In genomic region chr2:48417843-48418838, GRCh38 we compare ENCODE assay signal across 27 cellular contexts. TPM values are rescaled to one million over a fixed set of nuclear protein-coding genes. Genes with fewer than 3 reads are reported as not detected.
DNase-seq lines count a peak whose midpoint lies in the region; ATAC-seq lines count a peak whose summit lies in the region.
"Had no signal": no experiment of that assay in that cellular context is flagged by ENCODE, and none has a peak within 500 bp of the region (broad histone marks: within the 10 kb centered on the region; RNA-seq: fewer than 3 reads in every experiment).

No MANE protein-coding gene starts in this region.

- H3K4me2 ChIP-seq in mesenchymal stem cell (ENCODE audit: low read length, poor library complexity, severe bottlenecking): no peak overlapping the region

- no peaks in the 10 kb centered on the region for H3K79me1 ChIP-seq in mesenchymal stem cell (replicated peaks; ENCODE audit: low read length, poor library complexity, severe bottlenecking)

- peak overlapping the region; percentile 19 for H3K27ac Mint-ChIP-seq in stimulated activated naive CD8-positive, alpha-beta T cell treated with anti-CD3 and anti-CD28 coated beads, Interleukin-15, Interleukin-2, amounts not matched to agents 100 ng/mL and 50 ng/mL, for 24 hours
- peak overlapping the region; percentile 0 for H3K27ac Mint-ChIP-seq in activated naive CD8-positive, alpha-beta T cell treated with anti-CD3 and anti-CD28 coated beads, Interleukin-2, amount 50 U/mL, for 24 hours
- no peak overlapping the region for H3K27ac Mint-ChIP-seq in activated CD4-positive, alpha-beta memory T cell treated with anti-CD3 and anti-CD28 coated beads, Interleukin-2, amount 10 ng/mL, durations not matched to agents 7 days and 5 days
- H3K27ac Mint-ChIP-seq: activated B cell treated with CpG ODN at 0.5 μM for 24 hours had no signal

- no peak overlapping the region for H3K4ac ChIP-seq in mesenchymal stem cell (ENCODE audit: low read depth in 1 of 2, low read length in 2 of 2)

- no peak overlapping the region for H2BK15ac ChIP-seq in mesenchymal stem cell (ENCODE audit: low read depth, poor library complexity, severe bottlenecking)

- H2BK12ac ChIP-seq in mesenchymal stem cell (ENCODE audit: low read length in 2 of 2): no peak overlapping the region

- WGBS in mesenchymal stem cell: 94% methylated on average over 2 of the region's 2 CpGs

- no peak overlapping the region for H3K14ac ChIP-seq in mesenchymal stem cell (ENCODE audit: low read length in 2 of 2)

- no peaks in the 10 kb centered on the region for H3K27me3 ChIP-seq in mesenchymal stem cell (ENCODE audit: control insufficient read depth in 1 of 2, insufficient read depth in 1 of 2, low read length in 2 of 2)
- H3K27me3 ChIP-seq: BE2C, esophagus squamous epithelium, tibial artery had no signal

- H3K18ac ChIP-seq in mesenchymal stem cell (ENCODE audit: low read depth in 1 of 2, low read length in 2 of 2): peak overlapping the region in 1 of 2 experiments; percentile 18

- H3K4me1 Mint-ChIP-seq in stimulated activated naive CD8-positive, alpha-beta T cell treated with anti-CD3 and anti-CD28 coated beads, Interleukin-15, Interleukin-2, amounts not matched to agents 100 ng/mL and 50 ng/mL, for 24 hours (ENCODE audit: low read depth): peaks cover 41% of the 10 kb centered on the region
- peaks cover 35% of the 10 kb centered on the region for H3K4me1 Mint-ChIP-seq in activated naive CD8-positive, alpha-beta T cell treated with anti-CD3 and anti-CD28 coated beads, Interleukin-2, amount 50 U/mL, for 24 hours
- peaks cover 40% of the 10 kb centered on the region for H3K4me1 Mint-ChIP-seq in activated CD4-positive, alpha-beta memory T cell treated with anti-CD3 and anti-CD28 coated beads, Interleukin-2, amount 10 ng/mL, durations not matched to agents 7 days and 5 days

- no peaks in the 10 kb centered on the region for H3K9me3 Mint-ChIP-seq in stimulated activated naive CD8-positive, alpha-beta T cell treated with anti-CD3 and anti-CD28 coated beads, Interleukin-15, Interleukin-2, amounts not matched to agents 100 ng/mL and 50 ng/mL, for 24 hours
- peaks cover 4% of the 10 kb centered on the region for H3K9me3 Mint-ChIP-seq in activated naive CD8-positive, alpha-beta T cell treated with anti-CD3 and anti-CD28 coated beads, Interleukin-2, amount 50 U/mL, for 24 hours
- no peaks in the 10 kb centered on the region for H3K9me3 Mint-ChIP-seq in activated CD4-positive, alpha-beta memory T cell treated with anti-CD3 and anti-CD28 coated beads, Interleukin-2, amount 10 ng/mL, durations not matched to agents 7 days and 5 days
- H3K9me3 Mint-ChIP-seq: activated B cell treated with CpG ODN at 0.5 μM for 24 hours had no signal

- no peak overlapping the region for H2AK5ac ChIP-seq in mesenchymal stem cell (ENCODE audit: low read length, severe bottlenecking)

- DNase-seq in stimulated activated naive CD8-positive, alpha-beta T cell treated with anti-CD3 and anti-CD28 coated beads, Interleukin-15, Interleukin-2, amounts not matched to agents 100 U/mL and 50 U/mL, for 24 hours: no peak
- DNase-seq in activated naive CD8-positive, alpha-beta T cell treated with anti-CD3 and anti-CD28 coated beads, Interleukin-2, amount 50 U/mL, for 24 hours: no peak
- DNase-seq in mesenchymal stem cell (no peak), NCI-H345 (lab: John Stamatoyannopoulos, UW) (no peak)
- DNase-seq in activated CD4-positive, alpha-beta memory T cell treated with anti-CD3 and anti-CD28 coated beads, Interleukin-2, amount 10 ng/mL, durations not matched to agents 7 days and 5 days: no peak
- DNase-seq: activated B cell treated with CpG ODN at 0.5 μM for 24 hours; activated CD4-positive, alpha-beta T cell treated with anti-CD3 and anti-CD28 coated beads, Interleukin-2, amount 50 U/mL, for 48 hours; activated effector memory CD4-positive, alpha-beta T cell treated with anti-CD3 and anti-CD28 coated beads, Interleukin-2, amount 50 U/mL, for 16 hours; activated T-cell treated with anti-CD3 and anti-CD28 coated beads for 4 hours; amniotic stem cell; BE2C; Caco-2; cortex of kidney; DMS79 treated with DMSO at 0.1 percent for 48 hours; esophagus squamous epithelium; foreskin melanocyte; KG1; kidney glomerular epithelial cell; NCI-H1417 treated with DMSO at 0.1 percent for 48 hours; NCI-H2081 treated with DMSO at 0.1 percent for 48 hours; NCI-H748 treated with DMSO at 0.1 percent for 48 hours; SIG-M5; stimulated activated naive CD8-positive, alpha-beta T cell treated with anti-CD3 and anti-CD28 coated beads, Interleukin-15, amount 100 ng/mL, for 72 hours; tibial artery had no signal

- H3K4me3 Mint-ChIP-seq in stimulated activated naive CD8-positive, alpha-beta T cell treated with anti-CD3 and anti-CD28 coated beads, Interleukin-15, Interleukin-2, amounts not matched to agents 100 ng/mL and 50 ng/mL, for 24 hours: no peak overlapping the region
- no peak overlapping the region for H3K4me3 Mint-ChIP-seq in activated naive CD8-positive, alpha-beta T cell treated with anti-CD3 and anti-CD28 coated beads, Interleukin-2, amount 50 U/mL, for 24 hours
- H3K4me3 Mint-ChIP-seq in activated CD4-positive, alpha-beta memory T cell treated with anti-CD3 and anti-CD28 coated beads, Interleukin-2, amount 10 ng/mL, durations not matched to agents 7 days and 5 days: no peak overlapping the region
- H3K4me3 Mint-ChIP-seq: activated B cell treated with CpG ODN at 0.5 μM for 24 hours; stimulated activated naive CD8-positive, alpha-beta T cell treated with anti-CD3 and anti-CD28 coated beads, Interleukin-15, amount 100 ng/mL, for 72 hours had no signal

- no peak overlapping the region for H2AFZ ChIP-seq in mesenchymal stem cell (ENCODE audit: low read depth, low read length)

- H2BK120ac ChIP-seq in mesenchymal stem cell (ENCODE audit: low read depth, low read length): no peak overlapping the region

- peaks cover 3% of the 10 kb centered on the region for H3K27me3 Mint-ChIP-seq in stimulated activated naive CD8-positive, alpha-beta T cell treated with anti-CD3 and anti-CD28 coated beads, Interleukin-15, Interleukin-2, amounts not matched to agents 100 ng/mL and 50 ng/mL, for 24 hours
- H3K27me3 Mint-ChIP-seq in activated naive CD8-positive, alpha-beta T cell treated with anti-CD3 and anti-CD28 coated beads, Interleukin-2, amount 50 U/mL, for 24 hours: peaks cover 6% of the 10 kb centered on the region
- peaks cover 4% of the 10 kb centered on the region for H3K27me3 Mint-ChIP-seq in activated CD4-positive, alpha-beta memory T cell treated with anti-CD3 and anti-CD28 coated beads, Interleukin-2, amount 10 ng/mL, durations not matched to agents 7 days and 5 days
- H3K27me3 Mint-ChIP-seq: stimulated activated naive CD8-positive, alpha-beta T cell treated with anti-CD3 and anti-CD28 coated beads, Interleukin-15, amount 100 ng/mL, for 72 hours had no signal

- no peak for ATAC-seq in stimulated activated naive CD8-positive, alpha-beta T cell treated with anti-CD3 and anti-CD28 coated beads, Interleukin-15, Interleukin-2, amounts not matched to agents 100 U/mL and 50 U/mL, for 24 hours
- no peak for ATAC-seq in activated naive CD8-positive, alpha-beta T cell treated with anti-CD3 and anti-CD28 coated beads, Interleukin-2, amount 50 U/mL, for 24 hours
- ATAC-seq in GM18520 (IDR thresholded peaks at IDR 0.05; ENCODE audit: unreplicated experiment): no peak
- ATAC-seq: HCT116; stimulated activated naive CD8-positive, alpha-beta T cell treated with anti-CD3 and anti-CD28 coated beads, Interleukin-15, amount 100 ng/mL, for 72 hours had no signal

- H3K36me3 Mint-ChIP-seq in stimulated activated naive CD8-positive, alpha-beta T cell treated with anti-CD3 and anti-CD28 coated beads, Interleukin-15, Interleukin-2, amounts not matched to agents 100 ng/mL and 50 ng/mL, for 24 hours (ENCODE audit: low read depth): no peaks in the 10 kb centered on the region
- H3K36me3 Mint-ChIP-seq in activated naive CD8-positive, alpha-beta T cell treated with anti-CD3 and anti-CD28 coated beads, Interleukin-2, amount 50 U/mL, for 24 hours (ENCODE audit: low read depth): no peaks in the 10 kb centered on the region
- no peaks in the 10 kb centered on the region for H3K36me3 Mint-ChIP-seq in activated CD4-positive, alpha-beta memory T cell treated with anti-CD3 and anti-CD28 coated beads, Interleukin-2, amount 10 ng/mL, durations not matched to agents 7 days and 5 days (ENCODE audit: low read depth)

- peak overlapping the region; percentile 24 for H4K8ac ChIP-seq in mesenchymal stem cell (ENCODE audit: low read length)

- H2BK5ac ChIP-seq in mesenchymal stem cell (ENCODE audit: low read depth, low read length, poor library complexity, severe bottlenecking): no peak overlapping the region

- POLR2A ChIA-PET in activated CD4-positive, alpha-beta memory T cell treated with anti-CD3 and anti-CD28 coated beads, Interleukin-2, amount 10 ng/mL, durations not matched to agents 7 days and 5 days (lab: Charles Lee): interaction anchor here (1.3 kb wide), 1 partner anchor 511 kb away, joined by 4 read pairs; the partner anchor contains the start of gene FBXO11

- no peak overlapping the region for H4K91ac ChIP-seq in mesenchymal stem cell (ENCODE audit: low read length)

- H3K27ac ChIP-seq in mesenchymal stem cell (ENCODE audit: low read length, poor library complexity, severe bottlenecking): no peak overlapping the region
- H3K27ac ChIP-seq: esophagus squamous epithelium, tibial artery had no signal

- no peak overlapping the region for H3K4me3 ChIP-seq in mesenchymal stem cell (ENCODE audit: insufficient read depth in 1 of 2, low read depth in 1 of 2, low read length in 2 of 2)
- H3K4me3 ChIP-seq: esophagus squamous epithelium, tibial artery had no signal

- H3K36me3 ChIP-seq in mesenchymal stem cell (ENCODE audit: control insufficient read depth in 1 of 2, insufficient read depth in 2 of 2, low read depth in 1 of 2, low read length in 2 of 2): no peaks in the 10 kb centered on the region
- H3K36me3 ChIP-seq: BE2C, esophagus squamous epithelium, tibial artery had no signal

- H3K9ac ChIP-seq in mesenchymal stem cell (ENCODE audit: low read length): no peak overlapping the region

- H3K4me1 ChIP-seq in mesenchymal stem cell (ENCODE audit: control insufficient read depth, insufficient read depth, low read depth, low read length): peaks cover 10% of the 10 kb centered on the region
- H3K4me1 ChIP-seq: BE2C had no signal

- H3K9me3 ChIP-seq in mesenchymal stem cell (ENCODE audit: control insufficient read depth, low read length): no peaks in the 10 kb centered on the region
- H3K9me3 ChIP-seq: BE2C, Caco-2, esophagus squamous epithelium, tibial artery had no signal

- CTCF ChIA-PET in activated CD4-positive, alpha-beta memory T cell treated with anti-CD3 and anti-CD28 coated beads, Interleukin-2, amount 10 ng/mL, durations not matched to agents 7 days and 5 days (lab: Charles Lee): interaction anchor here (1.0 to 1.5 kb wide), 2 partner anchors 15 to 42 kb away, joined by 3 read pairs; no protein-coding TSS in a partner anchor

- H3K23ac ChIP-seq in mesenchymal stem cell (ENCODE audit: low read length in 2 of 2): no peak overlapping the region

RNA-seq across cellular contexts. Expression of gene PPP1R21, which starts 22.4 kb away (rescaled TPM):
- 17.5 TPM for polyA plus RNA-seq in mesenchymal stem cell (2013, experiment 1 of 2)
- 20.3 TPM for polyA plus RNA-seq in mesenchymal stem cell (2013, experiment 2 of 2)
- total RNA-seq in activated CD4-positive, alpha-beta memory T cell treated with anti-CD3 and anti-CD28 coated beads, Interleukin-2, amount 10 ng/mL, durations not matched to agents 7 days and 5 days: 10 to 100 TPM; 33.1 to 33.2 TPM
